1 cellular context compared by ENCODE assay signal in genomic region chr22:49664891-49665290, GRCh38.
TF ChIP-seq lines count a peak whose summit lies in the region.

No MANE protein-coding gene starts in this region.

TF ChIP-seq in H1, 55 proteins besides CTCF, POLR2A, EP300 and RAD21 (continued from another document):
- TF ChIP-seq, protein P1, sequence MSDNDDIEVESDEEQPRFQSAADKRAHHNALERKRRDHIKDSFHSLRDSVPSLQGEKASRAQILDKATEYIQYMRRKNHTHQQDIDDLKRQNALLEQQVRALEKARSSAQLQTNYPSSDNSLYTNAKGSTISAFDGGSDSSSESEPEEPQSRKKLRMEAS (IDR thresholded peaks at IDR 0.05) = no peak
- TF ChIP-seq POU5F1 (IDR thresholded peaks at IDR 0.05; ENCODE audit: low read depth, low read length) = no peak
- no peak for TF ChIP-seq CREB1 (IDR thresholded peaks at IDR 0.05)
- TF ChIP-seq TBP (IDR thresholded peaks at IDR 0.05; ENCODE audit: low read depth, low read length) = no peak
- TF ChIP-seq NRF1 (IDR thresholded peaks at IDR 0.05; ENCODE audit: low read depth, low read length) = no peak
- no peak for TF ChIP-seq PHF8 (conservative IDR thresholded peaks at IDR 0.05; ENCODE audit: low read depth, low read length)
- TF ChIP-seq RFX5 (IDR thresholded peaks at IDR 0.05; ENCODE audit: borderline replicate concordance, low read depth, low read length) = no peak
- TF ChIP-seq RNF2 (IDR thresholded peaks at IDR 0.05; ENCODE audit: borderline replicate concordance, low read depth, low read length, missing control alignments, poor library complexity, severe bottlenecking) = no peak
- no peak for TF ChIP-seq CBX5 (IDR thresholded peaks at IDR 0.05; ENCODE audit: low read depth, low read length)
- no peak for TF ChIP-seq ZNF274 (IDR thresholded peaks at IDR 0.05; ENCODE audit: borderline replicate concordance, extremely low read depth, low read length)
- TF ChIP-seq POLR2AphosphoS5 (IDR thresholded peaks at IDR 0.05; ENCODE audit: low read depth, low read length) = no peak
- no peak for TF ChIP-seq CHD2 (IDR thresholded peaks at IDR 0.05; ENCODE audit: low read length)
- no peak for TF ChIP-seq JUN (IDR thresholded peaks at IDR 0.05; ENCODE audit: low read depth, low read length)
- no peak for TF ChIP-seq TAF1 (IDR thresholded peaks at IDR 0.05; ENCODE audit: low read depth, low read length)
TF ChIP-seq in H1: peak in this region for 0.
